ENCODE assay signal across 8 cellular contexts in genomic region chr20:59940956-59941294, GRCh38. TPM values are rescaled to one million over a fixed set of nuclear protein-coding genes. Genes with fewer than 3 reads are reported as not detected.
DNase-seq lines count a peak whose midpoint lies in the region; ATAC-seq and TF ChIP-seq lines count a peak whose summit lies in the region.

No MANE protein-coding gene starts in this region.

- ATAC-seq in GM21619 (IDR thresholded peaks at IDR 0.05; ENCODE audit: unreplicated experiment) = no peak

- H3K36me3 ChIP-seq in GM06990 (ENCODE audit: control insufficient read depth, insufficient read depth, low read length) (peaks cover 3% of the 10 kb centered on the region), HUES48 (ENCODE audit: control insufficient read depth, insufficient read depth, low read length) (peaks cover 37% of the 10 kb centered on the region), colonic mucosa (no peaks in the 10 kb centered on the region), neural progenitor cell (no peaks in the 10 kb centered on the region)

- peaks cover 17% of the 10 kb centered on the region for H3F3A ChIP-seq in neural progenitor cell (ENCODE audit: low read depth)

- H3K4me3 ChIP-seq in GM06990 (replicated peaks; ENCODE audit: low read depth, low read length) (peak overlapping the region; percentile 85), HUES48 (ENCODE audit: low read depth, low read length) (peak overlapping the region; percentile 75), colonic mucosa (peak overlapping the region; percentile 73), neural progenitor cell (peak overlapping the region; percentile 50)

- H2AFZ ChIP-seq in neural progenitor cell (replicated peaks) = peak overlapping the region; percentile 69

- H3K27me3 ChIP-seq in GM06990 (replicated peaks; ENCODE audit: control insufficient read depth, insufficient read depth, low read length) (no peaks in the 10 kb centered on the region), HUES48 (ENCODE audit: control insufficient read depth, insufficient read depth, low read length) (peaks cover 17% of the 10 kb centered on the region), colonic mucosa (no peaks in the 10 kb centered on the region), neural progenitor cell (peaks cover 42% of the 10 kb centered on the region)

- H3K27ac Mint-ChIP-seq in neural progenitor cell = peak overlapping the region; percentile 95

- in situ Hi-C loops in G401 (cut with HindIII; ENCODE audit: low sequenced_read_pairs) = no loop called here

- H3K4me1 ChIP-seq in HUES48 (ENCODE audit: control insufficient read depth, insufficient read depth, low read length) (peaks cover 17% of the 10 kb centered on the region), colonic mucosa (peaks cover 8% of the 10 kb centered on the region), neural progenitor cell (peaks cover 14% of the 10 kb centered on the region)

- peak overlapping the region; percentile 91 for H3K9ac ChIP-seq in HUES48 (ENCODE audit: low read depth, low read length)
- H3K9ac ChIP-seq in colonic mucosa (ENCODE audit: low read depth in 2 of 2, low read length in 2 of 2) = peak overlapping the region; percentile 78 to 86
- no peak overlapping the region for H3K9ac ChIP-seq in neural progenitor cell

- no peaks in the 10 kb centered on the region for H3K27me3 Mint-ChIP-seq in neural progenitor cell (ENCODE audit: insufficient read depth, low read depth)

- no peaks in the 10 kb centered on the region for H3K79me2 ChIP-seq in neural progenitor cell (ENCODE audit: low read depth)

- DNase-seq in GM06990 (ENCODE audit: extremely low read depth, insufficient read length) = no peak
- DNase-seq in colonic mucosa = no peak
- peak; percentile 54 for DNase-seq in neural progenitor cell (ENCODE audit: low spot score)
- no peak for DNase-seq in G401 (ENCODE audit: low spot score)
- DNase-seq in dedifferentiated amniotic fluid mesenchymal stem cell (ENCODE audit: extremely low spot score) = no peak
- DNase-seq in NCI-H446 (lab: John Stamatoyannopoulos, UW) = no peak

- H3K9me3 ChIP-seq in HUES48 (ENCODE audit: control insufficient read depth, insufficient read depth, low read length) (peaks cover 5% of the 10 kb centered on the region), colonic mucosa (no peaks in the 10 kb centered on the region), neural progenitor cell (ENCODE audit: low read depth) (no peaks in the 10 kb centered on the region)

- intact Hi-C loops in colonic mucosa (cut with DNase I) = no loop called here

- peaks cover 44% of the 10 kb centered on the region for H3K4me1 Mint-ChIP-seq in neural progenitor cell

- H3K4me2 ChIP-seq in neural progenitor cell = peak overlapping the region; percentile 71

- H3K4me3 Mint-ChIP-seq in neural progenitor cell = peak overlapping the region; percentile 98

- H3K36me3 Mint-ChIP-seq in neural progenitor cell = peaks cover 11% of the 10 kb centered on the region

- TF ChIP-seq CTCF in GM06990 (IDR thresholded peaks at IDR 0.05; ENCODE audit: insufficient read depth, low read length, poor library complexity, severe bottlenecking) = no peak
- no peak for TF ChIP-seq CTCF in colonic mucosa (IDR thresholded peaks at IDR 0.05)
- TF ChIP-seq CTCF in neural progenitor cell (IDR thresholded peaks at IDR 0.05) = no peak

- no peaks in the 10 kb centered on the region for H4K20me1 ChIP-seq in neural progenitor cell (ENCODE audit: low read depth)

- H3K9me3 Mint-ChIP-seq in neural progenitor cell = no peaks in the 10 kb centered on the region

- H3K27ac ChIP-seq in HUES48 (ENCODE audit: low read depth, low read length) = peak overlapping the region; percentile 92
- H3K27ac ChIP-seq in colonic mucosa = peak overlapping the region; percentile 98
- peak overlapping the region; percentile 13 for H3K27ac ChIP-seq in neural progenitor cell

RNA-seq across cellular contexts. Expression of gene FAM217B, which starts 0.7 kb away (rescaled TPM):
- total RNA-seq in colonic mucosa (10 to 100 TPM in 1 of 2 donors, 1 to 10 TPM in 1; 5.5 to 11.2 TPM), neural progenitor cell (ENCODE audit: low replicate concordance) (4.5 and 5.8 TPM in 2 replicates)
- 13.5 and 14.0 TPM in 2 replicates for total RNA-seq in G401 (2014; rRNA removed; shearing (Covaris generic))

RNA-seq across cellular contexts. Expression of gene PPP1R3D, which starts 0.8 kb away (rescaled TPM):
- total RNA-seq in colonic mucosa (1 to 10 TPM; 6.3 to 9.2 TPM), neural progenitor cell (ENCODE audit: low replicate concordance) (0.28 and 0.30 TPM in 2 replicates)
- 1.7 and 2.9 TPM in 2 replicates for total RNA-seq in G401 (2014; rRNA removed; shearing (Covaris generic))

RNA-seq across cellular contexts. Expression of gene SYCP2, which starts 7.5 kb away (rescaled TPM):
- 1 to 10 TPM in 1 of 2 donors, under 1 TPM in 1; 0.74 to 1.1 TPM for total RNA-seq in colonic mucosa
- total RNA-seq in neural progenitor cell (ENCODE audit: low replicate concordance) = 0.06 and 0.88 TPM in 2 replicates
- 5.0 and 8.6 TPM in 2 replicates for total RNA-seq in G401 (2014; rRNA removed; shearing (Covaris generic))

RNA-seq across cellular contexts. Expression of gene CDH26, which starts 17.3 kb away (rescaled TPM):
- total RNA-seq in colonic mucosa = under 1 TPM; 0.27 to 0.45 TPM
- 0.09 TPM in 1 of 2 replicates, not detected in the other for total RNA-seq in neural progenitor cell (ENCODE audit: low replicate concordance)
- total RNA-seq in G401 (2014; rRNA removed; shearing (Covaris generic)) = not detected in 2 replicates

Comparison
In these comparisons a context has a peak if more than half of its experiments do, and no peak if none do; other contexts are left out.
1. H3K27ac ChIP-seq: peak in every context shown above with its lines; median percentile 98 in colonic mucosa; 92 in HUES48; 13 in neural progenitor cell.